In genomic region chr6:163867518-163868292, GRCh38 we compare ENCODE assay signal across 23 cellular contexts.
"Had no signal": no experiment of that assay in that cellular context is flagged by ENCODE, and none has a peak within 500 bp of the region (broad histone marks: within the 10 kb centered on the region; RNA-seq: fewer than 3 reads in every experiment).

No MANE protein-coding gene starts in this region.

- DNase-seq: activated CD4-positive, alpha-beta T cell treated with anti-CD3 and anti-CD28 coated beads, Interleukin-2, amount 50 U/mL, for 1 hour; activated CD8-positive, alpha-beta memory T cell treated with anti-CD3 and anti-CD28 coated beads for 24 hours; activated CD8-positive, alpha-beta memory T cell treated with anti-CD3 and anti-CD28 coated beads, Interleukin-2, amount 50 U/mL, for 48 hours; activated effector memory CD4-positive, alpha-beta T cell treated with Interleukin-2 at 50 U/mL for 16 hours; activated naive CD4-positive, alpha-beta T cell treated with anti-CD3 and anti-CD28 coated beads, Interleukin-2, amount 10 ng/mL, durations not matched to agents 7 days and 5 days; activated naive CD8-positive, alpha-beta T cell treated with anti-CD3 and anti-CD28 coated beads, Interleukin-2, amount 50 U/mL, for 24 hours; activated T-cell treated with anti-CD3 and anti-CD28 coated beads, Interleukin-2, amount 50 U/mL, for 48 hours; anterior cingulate cortex; brain microvascular endothelial cell; central memory CD4-positive, alpha-beta T cell; dorsolateral prefrontal cortex; mesenchymal stem cell; occipital lobe; stimulated activated CD4-positive, alpha-beta T cell treated with anti-CD3 and anti-CD28 coated beads, Interleukin-12 subunit alpha, Interleukin-12 subunit beta, amount 100 ng/mL, for 4 hours; stimulated activated CD4-positive, alpha-beta T cell treated with anti-CD3 and anti-CD28 coated beads, Interleukin-1b, Interleukin-23, amount 100 ng/mL, for 48 hours; stimulated activated naive CD8-positive, alpha-beta T cell treated with anti-CD3 and anti-CD28 coated beads, Interleukin-15, Interleukin-2, amounts not matched to agents 100 U/mL and 50 U/mL, for 24 hours; substantia nigra; T1000 had no signal

- H3K27ac ChIP-seq: brain microvascular endothelial cell, dorsolateral prefrontal cortex, tibial nerve had no signal

- H3K27me3 ChIP-seq: brain microvascular endothelial cell, dorsolateral prefrontal cortex, tibial nerve had no signal

- H3K9me3 ChIP-seq: tibial nerve had no signal

- FAIRE-seq: colon, frontal cortex, urothelium cell line had no signal

- H3K4me1 ChIP-seq: tibial nerve had no signal

- H3K4me3 ChIP-seq: tibial nerve had no signal

- ATAC-seq: activated naive CD8-positive, alpha-beta T cell treated with anti-CD3 and anti-CD28 coated beads, Interleukin-2, amount 50 U/mL, for 24 hours; natural killer cell treated with Interleukin-12 subunit alpha and Interleukin-12 subunit beta and Interleukin-15 and Interleukin-18, amount 100 ng/mL, for 72 hours; stimulated activated naive CD8-positive, alpha-beta T cell treated with anti-CD3 and anti-CD28 coated beads, Interleukin-15, Interleukin-2, amounts not matched to agents 100 U/mL and 50 U/mL, for 24 hours had no signal

- H3K36me3 ChIP-seq: brain microvascular endothelial cell, tibial nerve had no signal
